ENCODE assay signal across 1 cellular context in genomic region chr12:54279632-54280400, GRCh38.
TF ChIP-seq lines count a peak whose summit lies in the region.

Gene CBX5, minus strand, starts transcription at chr12:54280122. Its CDS starts 22,472 bp downstream, at chr12:54257650.

TF ChIP-seq in A549, 52 proteins besides CTCF, POLR2A, EP300 and RAD21 (continued from another document):
- TF ChIP-seq, protein P1, sequence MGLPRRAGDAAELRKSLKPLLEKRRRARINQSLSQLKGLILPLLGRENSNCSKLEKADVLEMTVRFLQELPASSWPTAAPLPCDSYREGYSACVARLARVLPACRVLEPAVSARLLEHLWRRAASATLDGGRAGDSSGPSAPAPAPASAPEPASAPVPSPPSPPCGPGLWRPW (IDR thresholded peaks at IDR 0.05): no peak
- TF ChIP-seq JUN (IDR thresholded peaks at IDR 0.05) (peak in 1 of 2 experiments; percentile 48; a peak in 2 of 5 replicates), CHD2 (IDR thresholded peaks at IDR 0.05; ENCODE audit: low read length, partially characterized antibody) (no peak), CHD4 (IDR thresholded peaks at IDR 0.05; ENCODE audit: borderline replicate concordance) (no peak), GATA3 (IDR thresholded peaks at IDR 0.05; ENCODE audit: borderline replicate concordance) (peak; percentile 44; the same call in 1 of the 2 replicates), RNF2 (IDR thresholded peaks at IDR 0.05; ENCODE audit: borderline replicate concordance, low read depth) (no peak)
